8 cellular contexts compared by ENCODE assay signal in genomic region chr12:6923851-6924250, GRCh38. TPM values are rescaled to one million over a fixed set of nuclear protein-coding genes. Genes with fewer than 3 reads are reported as not detected.
DNase-seq lines count a peak whose midpoint lies in the region; ATAC-seq and TF ChIP-seq lines count a peak whose summit lies in the region.
"Had no signal": no experiment of that assay in that cellular context is flagged by ENCODE, and none has a peak within 500 bp of the region (broad histone marks: within the 10 kb centered on the region; RNA-seq: fewer than 3 reads in every experiment).

No MANE protein-coding gene starts in this region.

- no peaks in the 10 kb centered on the region for H3K27me3 ChIP-seq in neural progenitor cell

- H3K36me3 Mint-ChIP-seq in activated T-helper 1 cell treated with anti-CD3 and anti-CD28 coated beads, Interleukin-12 subunit alpha, Interleukin-12 subunit beta, Interleukin-2, Interleukin-4 antibody, amounts not matched to agents 30 ng/mL and 10 ng/mL and 1 ng/mL, durations not matched to agents 14 hours and 24 hours and 36 hours (ENCODE audit: low read depth): peaks cover 32% of the 10 kb centered on the region
- peaks cover 28% of the 10 kb centered on the region for H3K36me3 Mint-ChIP-seq in neural progenitor cell

- peaks cover 28% of the 10 kb centered on the region for H3K4me1 ChIP-seq in neural progenitor cell

- no peak for ATAC-seq in HG03565 (IDR thresholded peaks at IDR 0.05; ENCODE audit: unreplicated experiment)

- in situ Hi-C loops in G401 (cut with HindIII; ENCODE audit: low sequenced_read_pairs): no loop called here

- H3K4me3 ChIP-seq in neural progenitor cell: no peak overlapping the region

- no peaks in the 10 kb centered on the region for H3K9me3 ChIP-seq in neural progenitor cell (ENCODE audit: low read depth)

- no peak overlapping the region for H3K9ac ChIP-seq in neural progenitor cell

- peaks cover 40% of the 10 kb centered on the region for H3K4me1 Mint-ChIP-seq in activated T-helper 1 cell treated with anti-CD3 and anti-CD28 coated beads, Interleukin-12 subunit alpha, Interleukin-12 subunit beta, Interleukin-2, Interleukin-4 antibody, amounts not matched to agents 30 ng/mL and 10 ng/mL and 1 ng/mL, durations not matched to agents 14 hours and 24 hours and 36 hours (ENCODE audit: low read depth)
- H3K4me1 Mint-ChIP-seq in neural progenitor cell: peaks cover 64% of the 10 kb centered on the region

- no peak overlapping the region for H3K27ac ChIP-seq in neural progenitor cell

- H3K4me3 Mint-ChIP-seq in activated T-helper 1 cell treated with anti-CD3 and anti-CD28 coated beads, Interleukin-12 subunit alpha, Interleukin-12 subunit beta, Interleukin-2, Interleukin-4 antibody, amounts not matched to agents 30 ng/mL and 10 ng/mL and 1 ng/mL, durations not matched to agents 14 hours and 24 hours and 36 hours: peak overlapping the region; percentile 68
- peak overlapping the region; percentile 92 for H3K4me3 Mint-ChIP-seq in neural progenitor cell

- H3F3A ChIP-seq in neural progenitor cell (ENCODE audit: low read depth): peaks cover 57% of the 10 kb centered on the region

- H4K20me1 ChIP-seq in neural progenitor cell (ENCODE audit: low read depth): peaks cover 19% of the 10 kb centered on the region

- H2AFZ ChIP-seq in neural progenitor cell (replicated peaks): no peak overlapping the region

- no peaks in the 10 kb centered on the region for H3K36me3 ChIP-seq in neural progenitor cell

- peaks cover 3% of the 10 kb centered on the region for H3K27me3 Mint-ChIP-seq in activated T-helper 1 cell treated with anti-CD3 and anti-CD28 coated beads, Interleukin-12 subunit alpha, Interleukin-12 subunit beta, Interleukin-2, Interleukin-4 antibody, amounts not matched to agents 30 ng/mL and 10 ng/mL and 1 ng/mL, durations not matched to agents 14 hours and 24 hours and 36 hours (ENCODE audit: insufficient read depth)
- H3K27me3 Mint-ChIP-seq in neural progenitor cell (ENCODE audit: insufficient read depth, low read depth): peaks cover 11% of the 10 kb centered on the region

- DNase-seq in G401 (ENCODE audit: low spot score) (peak; percentile 57), neural progenitor cell (ENCODE audit: low spot score) (no peak)
- no peak for DNase-seq in activated T-helper 1 cell treated with anti-CD3 and anti-CD28 coated beads, Interleukin-12 subunit alpha, Interleukin-12 subunit beta, Interleukin-2, Interleukin-4 antibody, amounts not matched to agents 30 ng/mL and 10 ng/mL and 1 ng/mL, durations not matched to agents 14 hours and 24 hours and 36 hours (ENCODE audit: low spot score)
- DNase-seq in stimulated activated CD4-positive, alpha-beta T cell treated with anti-CD3 and anti-CD28 coated beads, Interleukin-4, amount 100 ng/mL, for 24 hours: no peak
- DNase-seq in stimulated activated CD8-positive, alpha-beta memory T cell treated with anti-CD3 and anti-CD28 coated beads, Interleukin-4, amount 100 ng/mL, for 48 hours: no peak

- no peaks in the 10 kb centered on the region for H3K9me3 Mint-ChIP-seq in activated T-helper 1 cell treated with anti-CD3 and anti-CD28 coated beads, Interleukin-12 subunit alpha, Interleukin-12 subunit beta, Interleukin-2, Interleukin-4 antibody, amounts not matched to agents 30 ng/mL and 10 ng/mL and 1 ng/mL, durations not matched to agents 14 hours and 24 hours and 36 hours
- H3K9me3 Mint-ChIP-seq in neural progenitor cell: no peaks in the 10 kb centered on the region

- H3K79me2 ChIP-seq in neural progenitor cell (ENCODE audit: low read depth): peaks cover 24% of the 10 kb centered on the region

- H3K27ac Mint-ChIP-seq in activated T-helper 1 cell treated with anti-CD3 and anti-CD28 coated beads, Interleukin-12 subunit alpha, Interleukin-12 subunit beta, Interleukin-2, Interleukin-4 antibody, amounts not matched to agents 30 ng/mL and 10 ng/mL and 1 ng/mL, durations not matched to agents 14 hours and 24 hours and 36 hours: no peak overlapping the region
- H3K27ac Mint-ChIP-seq in neural progenitor cell: peak overlapping the region; percentile 97

- TF ChIP-seq CTCF in neural progenitor cell (IDR thresholded peaks at IDR 0.05): no peak

- intact Hi-C loops in activated T-helper 1 cell treated with anti-CD3 and anti-CD28 coated beads, Interleukin-12 subunit alpha, Interleukin-12 subunit beta, Interleukin-2, Interleukin-4 antibody, amounts not matched to agents 30 ng/mL and 10 ng/mL and 1 ng/mL, durations not matched to agents 14 hours and 24 hours and 36 hours (cut with micrococcal nuclease): loop anchor here (1.0 to 2.0 kb wide), 8 partner anchors 9 to 189 kb away; partner anchors contain the start of genes C1R, C1RL and LPCAT3

- peak overlapping the region; percentile 84 for H3K4me2 ChIP-seq in neural progenitor cell

RNA-seq across cellular contexts. Expression of gene ATN1, which starts 3.9 kb away (rescaled TPM):
- total RNA-seq in G401 (2014; rRNA removed; shearing (Covaris generic)): 2.2 and 6.2 TPM in 2 replicates
- total RNA-seq in activated T-helper 1 cell treated with anti-CD3 and anti-CD28 coated beads, Interleukin-12 subunit alpha, Interleukin-12 subunit beta, Interleukin-2, Interleukin-4 antibody, amounts not matched to agents 30 ng/mL and 10 ng/mL and 1 ng/mL, durations not matched to agents 14 hours and 24 hours and 36 hours: 70.8 and 71.2 TPM in 2 replicates
- total RNA-seq in neural progenitor cell (ENCODE audit: low replicate concordance): 8.9 and 28.7 TPM in 2 replicates

RNA-seq across cellular contexts. Expression of gene ENO2, which starts 9.5 kb away (rescaled TPM):
- 3.3 and 13.2 TPM in 2 replicates for total RNA-seq in G401 (2014; rRNA removed; shearing (Covaris generic))
- 147 and 156 TPM in 2 replicates for total RNA-seq in activated T-helper 1 cell treated with anti-CD3 and anti-CD28 coated beads, Interleukin-12 subunit alpha, Interleukin-12 subunit beta, Interleukin-2, Interleukin-4 antibody, amounts not matched to agents 30 ng/mL and 10 ng/mL and 1 ng/mL, durations not matched to agents 14 hours and 24 hours and 36 hours
- 82.2 and 136 TPM in 2 replicates for total RNA-seq in neural progenitor cell (ENCODE audit: low replicate concordance)

RNA-seq across cellular contexts. Expression of gene LRRC23, which starts 19.2 kb away (rescaled TPM):
- total RNA-seq in G401 (2014; rRNA removed; shearing (Covaris generic)): 7.0 and 16.1 TPM in 2 replicates
- total RNA-seq in activated T-helper 1 cell treated with anti-CD3 and anti-CD28 coated beads, Interleukin-12 subunit alpha, Interleukin-12 subunit beta, Interleukin-2, Interleukin-4 antibody, amounts not matched to agents 30 ng/mL and 10 ng/mL and 1 ng/mL, durations not matched to agents 14 hours and 24 hours and 36 hours: 5.3 and 5.6 TPM in 2 replicates
- 4.1 and 5.2 TPM in 2 replicates for total RNA-seq in neural progenitor cell (ENCODE audit: low replicate concordance)

RNA-seq across cellular contexts. Expression of gene RNU7-1, which starts 19.8 kb away (rescaled TPM):
- total RNA-seq in G401 (2014; rRNA removed; shearing (Covaris generic)): not detected in 2 replicates
- not detected in 2 replicates for total RNA-seq in activated T-helper 1 cell treated with anti-CD3 and anti-CD28 coated beads, Interleukin-12 subunit alpha, Interleukin-12 subunit beta, Interleukin-2, Interleukin-4 antibody, amounts not matched to agents 30 ng/mL and 10 ng/mL and 1 ng/mL, durations not matched to agents 14 hours and 24 hours and 36 hours
- not detected in 2 replicates for total RNA-seq in neural progenitor cell (ENCODE audit: low replicate concordance)
- total RNA-seq: bronchial epithelial cell, LHCN-M2 had no signal

RNA-seq across cellular contexts. Expression of gene C12orf57, which starts 20.0 kb away (rescaled TPM):
- 88.1 and 132 TPM in 2 replicates for total RNA-seq in G401 (2014; rRNA removed; shearing (Covaris generic))
- total RNA-seq in activated T-helper 1 cell treated with anti-CD3 and anti-CD28 coated beads, Interleukin-12 subunit alpha, Interleukin-12 subunit beta, Interleukin-2, Interleukin-4 antibody, amounts not matched to agents 30 ng/mL and 10 ng/mL and 1 ng/mL, durations not matched to agents 14 hours and 24 hours and 36 hours: 190 and 197 TPM in 2 replicates
- total RNA-seq in neural progenitor cell (ENCODE audit: low replicate concordance): 314 and 399 TPM in 2 replicates
